In the genomic region with DNA sequence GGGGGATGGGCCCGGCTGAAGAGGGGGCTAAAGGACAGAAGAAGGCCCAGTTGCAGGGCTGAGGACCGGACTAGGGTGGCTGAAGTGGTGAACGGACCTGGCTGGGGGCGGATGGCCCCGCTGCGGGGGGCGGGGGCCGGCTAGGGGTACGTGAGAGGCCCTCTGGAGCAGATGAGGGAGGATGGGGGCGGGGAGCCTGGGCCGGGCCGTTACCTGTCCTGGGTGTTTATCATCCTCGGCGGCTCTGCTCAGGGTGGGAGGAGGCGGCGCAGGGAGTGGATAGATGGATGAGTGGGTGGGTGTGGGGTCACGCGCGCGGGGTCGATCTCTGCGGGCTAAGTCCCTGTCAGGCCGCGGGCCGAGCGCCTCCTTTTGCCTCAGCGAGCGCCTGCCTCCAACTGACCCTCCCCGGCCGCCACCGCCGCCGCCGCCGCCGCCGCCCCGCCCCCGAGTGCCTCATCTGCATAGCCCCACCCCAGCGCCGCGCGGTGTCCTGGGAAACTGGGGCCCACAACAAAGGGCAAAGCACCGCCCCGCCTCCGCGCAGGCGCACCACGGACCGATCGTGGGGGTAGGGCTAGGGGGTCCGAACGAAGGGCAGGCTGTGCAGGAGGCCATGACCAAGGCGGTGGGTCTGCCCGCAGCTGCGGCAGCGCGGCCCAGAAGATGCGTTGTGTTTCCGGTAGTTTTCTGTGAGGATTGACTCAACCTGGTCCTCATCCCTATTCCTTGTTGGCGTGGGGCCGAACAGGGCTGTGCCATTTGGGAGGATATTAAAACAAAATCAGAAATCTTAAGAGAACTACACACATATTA, we compare ENCODE assay signal across 8 cellular contexts.
DNase-seq lines count a peak whose midpoint lies in the region; ATAC-seq and TF ChIP-seq lines count a peak whose summit lies in the region.

No MANE protein-coding gene starts in this region.

- H3K27ac ChIP-seq in CD8-positive, alpha-beta T cell (ENCODE audit: low read depth, low read length) = peak overlapping the region; percentile 60

- H3K36me3 Mint-ChIP-seq in CD8-positive, alpha-beta T cell = no peaks in the 10 kb centered on the region
- H3K36me3 Mint-ChIP-seq in activated CD8-positive, alpha-beta memory T cell treated with anti-CD3 and anti-CD28 coated beads, Interleukin-2, amount 10 ng/mL, durations not matched to agents 7 days and 5 days = peaks cover 8% of the 10 kb centered on the region
- H3K36me3 Mint-ChIP-seq in effector memory CD8-positive, alpha-beta T cell (ENCODE audit: insufficient read depth) = peaks cover 8% of the 10 kb centered on the region

- ATAC-seq in CD8-positive, alpha-beta T cell = peak; percentile 95
- ATAC-seq in GM21360 (IDR thresholded peaks at IDR 0.05; ENCODE audit: unreplicated experiment) = peak; percentile 72
- ATAC-seq in activated CD8-positive, alpha-beta memory T cell treated with anti-CD3 and anti-CD28 coated beads, Interleukin-2, amount 10 ng/mL, durations not matched to agents 7 days and 5 days = peak; percentile 96
- ATAC-seq in effector memory CD8-positive, alpha-beta T cell (replicated peaks) = peak; percentile 95

- peak overlapping the region; percentile 91 for H3K4me3 Mint-ChIP-seq in CD8-positive, alpha-beta T cell
- peak overlapping the region; percentile 78 for H3K4me3 Mint-ChIP-seq in activated CD8-positive, alpha-beta memory T cell treated with anti-CD3 and anti-CD28 coated beads, Interleukin-2, amount 10 ng/mL, durations not matched to agents 7 days and 5 days
- peak overlapping the region; percentile 67 to 85 for H3K4me3 Mint-ChIP-seq in effector memory CD8-positive, alpha-beta T cell

- H3K4me3 ChIP-seq in CD8-positive, alpha-beta T cell (ENCODE audit: low read depth, low read length) = peak overlapping the region; percentile 86

- DNase-seq in CD8-positive, alpha-beta T cell = peak; percentile 90 to 97 (median 96)
- DNase-seq in HUDEP-2 (lab: John Stamatoyannopoulos, UW; ENCODE audit: unreplicated experiment in 76 of 76) (peak in 75 of 76 experiments; percentile 22 to 96 (median 87)), NOMO-1 treated with DMSO at 0.1 percent for 48 hours (lab: John Stamatoyannopoulos, UW; ENCODE audit: unreplicated experiment) (peak; percentile 83), mesenteric fat pad (ENCODE audit: low spot score) (peak; percentile 99)
- peak; percentile 97 for DNase-seq in activated CD8-positive, alpha-beta memory T cell treated with anti-CD3 and anti-CD28 coated beads, Interleukin-2, amount 10 ng/mL, durations not matched to agents 7 days and 5 days
- peak; percentile 91 to 95 (median 93) for DNase-seq in effector memory CD8-positive, alpha-beta T cell
- peak; percentile 89 for DNase-seq in stimulated activated CD8-positive, alpha-beta memory T cell treated with anti-CD3 and anti-CD28 coated beads, Interleukin-12 subunit alpha, Interleukin-12 subunit beta, amount 100 ng/mL, for 4 hours (ENCODE audit: low read depth)

- POLR2A ChIA-PET in CD8-positive, alpha-beta T cell (lab: Charles Lee) = no interaction called here

- H3K9me3 ChIP-seq in CD8-positive, alpha-beta T cell (ENCODE audit: low read length) = no peaks in the 10 kb centered on the region

- no peaks in the 10 kb centered on the region for H3K9me3 Mint-ChIP-seq in CD8-positive, alpha-beta T cell
- no peaks in the 10 kb centered on the region for H3K9me3 Mint-ChIP-seq in activated CD8-positive, alpha-beta memory T cell treated with anti-CD3 and anti-CD28 coated beads, Interleukin-2, amount 10 ng/mL, durations not matched to agents 7 days and 5 days (ENCODE audit: low read depth)
- H3K9me3 Mint-ChIP-seq in effector memory CD8-positive, alpha-beta T cell = no peaks in the 10 kb centered on the region

- H3K27me3 ChIP-seq in CD8-positive, alpha-beta T cell (ENCODE audit: insufficient read depth, low read length) = no peaks in the 10 kb centered on the region

- no peak for TF ChIP-seq CTCF in CD8-positive, alpha-beta T cell (IDR thresholded peaks at IDR 0.05)

- H3K4me1 Mint-ChIP-seq in CD8-positive, alpha-beta T cell (ENCODE audit: low read depth) = peaks cover 51% of the 10 kb centered on the region
- H3K4me1 Mint-ChIP-seq in activated CD8-positive, alpha-beta memory T cell treated with anti-CD3 and anti-CD28 coated beads, Interleukin-2, amount 10 ng/mL, durations not matched to agents 7 days and 5 days = peaks cover 52% of the 10 kb centered on the region
- peaks cover 33 to 51% of the 10 kb centered on the region in 2 donors for H3K4me1 Mint-ChIP-seq in effector memory CD8-positive, alpha-beta T cell (ENCODE audit: low read depth in 2 of 2)

- CTCF ChIA-PET in CD8-positive, alpha-beta T cell (lab: Charles Lee) = no interaction called here
- CTCF ChIA-PET in activated CD8-positive, alpha-beta memory T cell treated with anti-CD3 and anti-CD28 coated beads, Interleukin-2, amount 10 ng/mL, durations not matched to agents 7 days and 5 days (lab: Charles Lee) = interaction anchor here (1.4 kb wide), 1 partner anchor 16 kb away, joined by 3 read pairs; no protein-coding TSS in a partner anchor

- H3K27me3 Mint-ChIP-seq in CD8-positive, alpha-beta T cell (ENCODE audit: low read depth) = no peaks in the 10 kb centered on the region
- no peaks in the 10 kb centered on the region for H3K27me3 Mint-ChIP-seq in activated CD8-positive, alpha-beta memory T cell treated with anti-CD3 and anti-CD28 coated beads, Interleukin-2, amount 10 ng/mL, durations not matched to agents 7 days and 5 days
- H3K27me3 Mint-ChIP-seq in effector memory CD8-positive, alpha-beta T cell = no peaks in the 10 kb centered on the region

- H3K4me1 ChIP-seq in CD8-positive, alpha-beta T cell (ENCODE audit: insufficient read depth, low read length) = peaks cover 47% of the 10 kb centered on the region

- no peaks in the 10 kb centered on the region for H3K36me3 ChIP-seq in CD8-positive, alpha-beta T cell (ENCODE audit: insufficient read depth, low read length)

- intact Hi-C loops in CD8-positive, alpha-beta T cell (cut with DNase I, micrococcal nuclease) = loop anchor here (1.0 to 10.0 kb wide), 7 partner anchors 191 to 594 kb away; a partner anchor contains a TSS

- peak overlapping the region; percentile 92 for H3K27ac Mint-ChIP-seq in CD8-positive, alpha-beta T cell
- H3K27ac Mint-ChIP-seq in activated CD8-positive, alpha-beta memory T cell treated with anti-CD3 and anti-CD28 coated beads, Interleukin-2, amount 10 ng/mL, durations not matched to agents 7 days and 5 days = peak overlapping the region; percentile 57
- H3K27ac Mint-ChIP-seq in effector memory CD8-positive, alpha-beta T cell = peak overlapping the region; percentile 89 to 90

Comparison
In these comparisons a context has a peak if more than half of its experiments do, and no peak if none do; other contexts are left out.
1. Peak in every context shown above with its lines: DNase-seq, ATAC-seq, H3K4me3 ChIP-seq and H3K27ac ChIP-seq.